Comparison of ENCODE assay signal across 20 cellular contexts in genomic region chr3:107627962-107628542, GRCh38.
DNase-seq lines count a peak whose midpoint lies in the region; ATAC-seq and TF ChIP-seq lines count a peak whose summit lies in the region.
"Had no signal": no experiment of that assay in that cellular context is flagged by ENCODE, and none has a peak within 500 bp of the region (broad histone marks: within the 10 kb centered on the region; RNA-seq: fewer than 3 reads in every experiment).

No MANE protein-coding gene starts in this region.

- H3K36me3 Mint-ChIP-seq in activated CD8-positive, alpha-beta T cell treated with anti-CD3 and anti-CD28 coated beads for 36 hours (ENCODE audit: low read depth), result no peaks in the 10 kb centered on the region
- no peaks in the 10 kb centered on the region for H3K36me3 Mint-ChIP-seq in activated CD8-positive, alpha-beta T cell treated with anti-CD3 and anti-CD28 coated beads, Interleukin-2, amount 10 ng/mL, durations not matched to agents 7 days and 5 days (ENCODE audit: low read depth)
- H3K36me3 Mint-ChIP-seq: activated CD4-positive, alpha-beta memory T cell treated with anti-CD3 and anti-CD28 coated beads for 36 hours had no signal

- no peaks in the 10 kb centered on the region for H3F3A ChIP-seq in OCI-LY1 (ENCODE audit: insufficient read depth, low read length)

- H3K9ac ChIP-seq in OCI-LY1 (ENCODE audit: low read length), result no peak overlapping the region
- H3K9ac ChIP-seq in neuronal stem cell (ENCODE audit: low read depth, low read length, poor library complexity), result no peak overlapping the region
- H3K9ac ChIP-seq: parathyroid adenoma had no signal

- POLR2A ChIA-PET in activated CD8-positive, alpha-beta T cell treated with anti-CD3 and anti-CD28 coated beads for 36 hours (lab: Charles Lee), result no interaction called here
- POLR2A ChIA-PET in activated CD8-positive, alpha-beta T cell treated with anti-CD3 and anti-CD28 coated beads, Interleukin-2, amount 10 ng/mL, durations not matched to agents 7 days and 5 days (lab: Charles Lee), result no interaction called here

- H4K91ac ChIP-seq in neuronal stem cell (ENCODE audit: low read depth, low read length, poor library complexity), result no peak overlapping the region

- no peak overlapping the region for H3K27ac Mint-ChIP-seq in activated CD8-positive, alpha-beta T cell treated with anti-CD3 and anti-CD28 coated beads for 36 hours
- H3K27ac Mint-ChIP-seq in activated CD8-positive, alpha-beta T cell treated with anti-CD3 and anti-CD28 coated beads, Interleukin-2, amount 10 ng/mL, durations not matched to agents 7 days and 5 days, result no peak overlapping the region
- H3K27ac Mint-ChIP-seq: activated CD4-positive, alpha-beta memory T cell treated with anti-CD3 and anti-CD28 coated beads for 36 hours had no signal

- H3K18ac ChIP-seq in neuronal stem cell (ENCODE audit: low read length), result no peak overlapping the region

- no peaks in the 10 kb centered on the region for H3K36me3 ChIP-seq in OCI-LY1 (ENCODE audit: insufficient read depth, low read length)
- no peaks in the 10 kb centered on the region for H3K36me3 ChIP-seq in effector memory CD4-positive, alpha-beta T cell (ENCODE audit: control insufficient read depth, insufficient read depth, low read length)
- H3K36me3 ChIP-seq in neuronal stem cell (replicated peaks in 1 of 2; ENCODE audit: control insufficient read depth in 2 of 2, insufficient read depth in 2 of 2, low read length in 2 of 2), result no peaks in the 10 kb centered on the region

- no peaks in the 10 kb centered on the region for H3K27me3 Mint-ChIP-seq in activated CD8-positive, alpha-beta T cell treated with anti-CD3 and anti-CD28 coated beads for 36 hours
- no peaks in the 10 kb centered on the region for H3K27me3 Mint-ChIP-seq in activated CD8-positive, alpha-beta T cell treated with anti-CD3 and anti-CD28 coated beads, Interleukin-2, amount 10 ng/mL, durations not matched to agents 7 days and 5 days (ENCODE audit: low read depth)
- H3K27me3 Mint-ChIP-seq: activated CD4-positive, alpha-beta memory T cell treated with anti-CD3 and anti-CD28 coated beads for 36 hours; activated T-helper 17 cell treated with anti-CD3 and anti-CD28 coated beads, Interleukin-2, amount 50 U/mL, for 72 hours had no signal

- H2BK5ac ChIP-seq in neuronal stem cell (ENCODE audit: low read length), result no peak overlapping the region

- no peak overlapping the region for H2AFZ ChIP-seq in OCI-LY1 (ENCODE audit: low read length)
- H2AFZ ChIP-seq in neuronal stem cell (ENCODE audit: low read length), result no peak overlapping the region
- H2AFZ ChIP-seq: parathyroid adenoma had no signal

- H2BK120ac ChIP-seq in neuronal stem cell (ENCODE audit: low read depth, low read length), result no peak overlapping the region

- H3K4ac ChIP-seq in neuronal stem cell (ENCODE audit: low read length), result no peak overlapping the region

- ATAC-seq in activated CD8-positive, alpha-beta T cell treated with anti-CD3 and anti-CD28 coated beads for 36 hours, result no peak
- ATAC-seq in activated CD8-positive, alpha-beta T cell treated with anti-CD3 and anti-CD28 coated beads, Interleukin-2, amount 10 ng/mL, durations not matched to agents 7 days and 5 days, result no peak
- ATAC-seq in HG02571 (IDR thresholded peaks at IDR 0.05; ENCODE audit: unreplicated experiment), result no peak
- no peak for ATAC-seq in GM21526 (IDR thresholded peaks at IDR 0.05; ENCODE audit: low FRiP score, unreplicated experiment)
- ATAC-seq: activated T-helper 17 cell treated with anti-CD3 and anti-CD28 coated beads, Interleukin-2, amount 50 U/mL, for 72 hours had no signal

- H3K9me3 ChIP-seq in OCI-LY1 (ENCODE audit: low read length), result no peaks in the 10 kb centered on the region
- H3K9me3 ChIP-seq in effector memory CD4-positive, alpha-beta T cell (ENCODE audit: control insufficient read depth, low read length), result no peaks in the 10 kb centered on the region
- H3K9me3 ChIP-seq in neuronal stem cell (replicated peaks in 1 of 2; ENCODE audit: control insufficient read depth in 2 of 2, insufficient read depth in 1 of 2, low read depth in 1 of 2, low read length in 2 of 2), result no peaks in the 10 kb centered on the region

- TF ChIP-seq CTCF in activated CD8-positive, alpha-beta T cell treated with anti-CD3 and anti-CD28 coated beads for 36 hours (IDR thresholded peaks at IDR 0.05), result peak; percentile 36
- TF ChIP-seq CTCF in OCI-LY1 (IDR thresholded peaks at IDR 0.05; ENCODE audit: low read length), result peak; percentile 29; the same call in 1 of the 2 replicates

- no peak overlapping the region for H3K4me3 ChIP-seq in OCI-LY1 (ENCODE audit: low read depth, low read length, poor library complexity, severe bottlenecking)
- H3K4me3 ChIP-seq in effector memory CD4-positive, alpha-beta T cell (ENCODE audit: insufficient read depth, low read depth, low read length, poor library complexity, severe bottlenecking), result no peak overlapping the region
- no peak overlapping the region for H3K4me3 ChIP-seq in neuronal stem cell (ENCODE audit: low read length in 2 of 2)

- H3K14ac ChIP-seq in neuronal stem cell (ENCODE audit: low read length), result no peak overlapping the region

- no peaks in the 10 kb centered on the region for H3K9me3 Mint-ChIP-seq in activated CD8-positive, alpha-beta T cell treated with anti-CD3 and anti-CD28 coated beads for 36 hours
- H3K9me3 Mint-ChIP-seq in activated CD8-positive, alpha-beta T cell treated with anti-CD3 and anti-CD28 coated beads, Interleukin-2, amount 10 ng/mL, durations not matched to agents 7 days and 5 days (ENCODE audit: insufficient read depth), result no peaks in the 10 kb centered on the region
- H3K9me3 Mint-ChIP-seq: activated CD4-positive, alpha-beta memory T cell treated with anti-CD3 and anti-CD28 coated beads for 36 hours; activated T-helper 17 cell treated with anti-CD3 and anti-CD28 coated beads, Interleukin-2, amount 50 U/mL, for 72 hours had no signal

- peaks cover 10% of the 10 kb centered on the region for H3K4me1 ChIP-seq in OCI-LY1 (ENCODE audit: insufficient read depth, low read length, severe bottlenecking)
- no peaks in the 10 kb centered on the region for H3K4me1 ChIP-seq in effector memory CD4-positive, alpha-beta T cell (ENCODE audit: control insufficient read depth, insufficient read depth, low read length, poor library complexity, severe bottlenecking)
- H3K4me1 ChIP-seq in neuronal stem cell (ENCODE audit: control insufficient read depth in 2 of 2, insufficient read depth in 1 of 2, low read depth in 1 of 2, low read length in 2 of 2), result no peaks in the 10 kb centered on the region

- intact Hi-C loops in activated CD8-positive, alpha-beta T cell treated with anti-CD3 and anti-CD28 coated beads for 36 hours (cut with micrococcal nuclease), result no loop called here

- no peaks in the 10 kb centered on the region for H3K9me2 ChIP-seq in OCI-LY1 (ENCODE audit: low read depth, low read length)

- no peak overlapping the region for H4K8ac ChIP-seq in neuronal stem cell (ENCODE audit: low read depth, low read length)

- H4K20me1 ChIP-seq in OCI-LY1 (ENCODE audit: insufficient read depth, low read length), result no peaks in the 10 kb centered on the region

- peaks cover 36% of the 10 kb centered on the region for H3K4me1 Mint-ChIP-seq in activated CD8-positive, alpha-beta T cell treated with anti-CD3 and anti-CD28 coated beads for 36 hours (ENCODE audit: low read depth)
- peaks cover 16% of the 10 kb centered on the region for H3K4me1 Mint-ChIP-seq in activated CD8-positive, alpha-beta T cell treated with anti-CD3 and anti-CD28 coated beads, Interleukin-2, amount 10 ng/mL, durations not matched to agents 7 days and 5 days (ENCODE audit: low read depth)

- H3K79me1 ChIP-seq in neuronal stem cell (ENCODE audit: low read depth, low read length), result no peaks in the 10 kb centered on the region

- H2BK15ac ChIP-seq in neuronal stem cell (ENCODE audit: low read length), result no peak overlapping the region

- H3K23ac ChIP-seq in neuronal stem cell (ENCODE audit: low read depth, low read length, poor library complexity), result no peak overlapping the region

- no peak overlapping the region for H3K27ac ChIP-seq in OCI-LY1 (ENCODE audit: low read depth, low read length, poor library complexity, severe bottlenecking)
- H3K27ac ChIP-seq in effector memory CD4-positive, alpha-beta T cell (ENCODE audit: insufficient read depth, low read length, poor library complexity, severe bottlenecking), result no peak overlapping the region
- no peak overlapping the region for H3K27ac ChIP-seq in neuronal stem cell (replicated peaks; ENCODE audit: low read length)
- H3K27ac ChIP-seq: parathyroid adenoma had no signal

- no peak overlapping the region for H2AK5ac ChIP-seq in neuronal stem cell (ENCODE audit: low read depth, low read length)

- no peak overlapping the region for H3K4me3 Mint-ChIP-seq in activated CD8-positive, alpha-beta T cell treated with anti-CD3 and anti-CD28 coated beads for 36 hours
- H3K4me3 Mint-ChIP-seq in activated CD8-positive, alpha-beta T cell treated with anti-CD3 and anti-CD28 coated beads, Interleukin-2, amount 10 ng/mL, durations not matched to agents 7 days and 5 days, result no peak overlapping the region
- H3K4me3 Mint-ChIP-seq: activated CD4-positive, alpha-beta memory T cell treated with anti-CD3 and anti-CD28 coated beads for 36 hours; activated T-helper 17 cell treated with anti-CD3 and anti-CD28 coated beads, Interleukin-2, amount 50 U/mL, for 72 hours had no signal

- H3K4me2 ChIP-seq in OCI-LY1 (ENCODE audit: low read length) (no peak overlapping the region), neuronal stem cell (ENCODE audit: insufficient read depth, low read length, poor library complexity, severe bottlenecking) (no peak overlapping the region)

- H3K79me2 ChIP-seq in OCI-LY1 (ENCODE audit: insufficient read depth, low read length), result peaks cover 18% of the 10 kb centered on the region

- H3K27me3 ChIP-seq in OCI-LY1 (ENCODE audit: insufficient read depth, low read length) (no peaks in the 10 kb centered on the region), neuronal stem cell (ENCODE audit: control insufficient read depth in 3 of 3, insufficient read depth in 3 of 3, low read depth in 1 of 3, low read length in 3 of 3) (no peaks in the 10 kb centered on the region)
- H3K27me3 ChIP-seq in effector memory CD4-positive, alpha-beta T cell (replicated peaks; ENCODE audit: control insufficient read depth, insufficient read depth, low read length, poor library complexity, severe bottlenecking), result no peaks in the 10 kb centered on the region

- H2BK12ac ChIP-seq in neuronal stem cell (ENCODE audit: low read length), result no peak overlapping the region

- CTCF ChIA-PET in activated CD8-positive, alpha-beta T cell treated with anti-CD3 and anti-CD28 coated beads for 36 hours (lab: Charles Lee), result interaction anchor here (0.7 to 3.0 kb wide), 4 partner anchors 15 to 82 kb away, joined by 3 to 10 read pairs (median 5); no protein-coding TSS in a partner anchor
- CTCF ChIA-PET in activated CD8-positive, alpha-beta T cell treated with anti-CD3 and anti-CD28 coated beads, Interleukin-2, amount 10 ng/mL, durations not matched to agents 7 days and 5 days (lab: Charles Lee), result interaction anchor here (1.2 to 1.7 kb wide), 2 partner anchors 29 to 88 kb away, joined by 3 to 10 read pairs; no protein-coding TSS in a partner anchor

- DNase-seq in activated CD8-positive, alpha-beta T cell treated with anti-CD3 and anti-CD28 coated beads for 36 hours, result no peak
- DNase-seq in activated CD8-positive, alpha-beta T cell treated with anti-CD3 and anti-CD28 coated beads, Interleukin-2, amount 10 ng/mL, durations not matched to agents 7 days and 5 days, result no peak
- DNase-seq in dermis blood vessel endothelial cell, result peak; percentile 17
- no peak for DNase-seq in effector memory CD4-positive, alpha-beta T cell
- DNase-seq in neuronal stem cell (ENCODE audit: low spot score), result no peak
- DNase-seq: activated CD4-positive, alpha-beta memory T cell treated with anti-CD3 and anti-CD28 coated beads for 36 hours; amygdala; DMS153; foreskin melanocyte; islet precursor cell; midbrain; NCI-H1092 treated with DMSO at 0.1 percent for 48 hours; NCI-H226; stimulated activated CD4-positive, alpha-beta T cell treated with anti-CD3 and anti-CD28 coated beads, Interleukin-12 subunit alpha, Interleukin-12 subunit beta, amount 100 ng/mL, for 4 hours; T-helper 9 cell had no signal
